Comparison of ENCODE assay signal across 18 cellular contexts in the genomic region with DNA sequence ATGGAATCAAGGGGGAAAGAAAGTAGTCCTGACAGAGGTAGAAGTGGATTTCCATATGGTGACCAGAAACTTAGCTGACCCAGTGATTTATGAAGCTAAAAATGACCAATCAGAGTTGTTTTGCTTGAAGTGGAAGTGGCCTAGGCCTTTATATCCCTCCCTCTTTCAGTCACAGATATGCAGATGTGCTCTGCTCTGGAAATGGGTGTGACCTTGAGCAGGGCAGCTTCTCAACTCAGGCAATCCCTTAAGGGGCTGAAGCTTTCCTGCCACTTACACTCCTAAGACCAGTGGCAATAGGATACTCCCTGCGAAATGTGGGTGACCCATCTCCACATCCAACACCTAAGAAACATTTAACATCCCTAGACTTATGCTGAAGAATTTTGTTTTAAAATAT.
"Had no signal": no experiment of that assay in that cellular context is flagged by ENCODE, and none has a peak within 500 bp of the region (broad histone marks: within the 10 kb centered on the region; RNA-seq: fewer than 3 reads in every experiment).

No MANE protein-coding gene starts in this region.

- H3K4me1 Mint-ChIP-seq: activated CD8-positive, alpha-beta memory T cell treated with anti-CD3 and anti-CD28 coated beads, Interleukin-2, amount 10 ng/mL, durations not matched to agents 7 days and 5 days; stimulated activated naive B cell treated with anti-CD40 and anti-IgM and Interleukin-4, amounts not matched to agents 10 μg/mL and 1 μg/mL and 100 μg/mL, for 72 hours had no signal

- H3K4me3 ChIP-seq: adrenal gland, left ventricle myocardium inferior, right atrium auricular region, tibial artery, uterus had no signal

- H3K27ac Mint-ChIP-seq: activated CD8-positive, alpha-beta memory T cell treated with anti-CD3 and anti-CD28 coated beads, Interleukin-2, amount 10 ng/mL, durations not matched to agents 7 days and 5 days; activated T-cell treated with anti-CD3 and anti-CD28 coated beads, Interleukin-2, amount 50 U/mL, for 24 hours; natural killer cell treated with Interleukin-12 subunit alpha and Interleukin-12 subunit beta and Interleukin-15 and Interleukin-18, amount 100 ng/mL, for 72 hours; stimulated activated naive B cell treated with anti-CD40 and anti-IgM and Interleukin-4, amounts not matched to agents 10 μg/mL and 1 μg/mL and 100 μg/mL, for 72 hours; T-helper 2 cell treated with Interferon-gamma antibody and Interleukin-4, amounts not matched to agents 5 μg/mL and 100 μg/mL, for 36 hours had no signal

- H3K27me3 Mint-ChIP-seq: activated CD8-positive, alpha-beta memory T cell treated with anti-CD3 and anti-CD28 coated beads, Interleukin-2, amount 10 ng/mL, durations not matched to agents 7 days and 5 days; activated T-cell treated with anti-CD3 and anti-CD28 coated beads, Interleukin-2, amount 50 U/mL, for 24 hours; natural killer cell treated with Interleukin-12 subunit alpha and Interleukin-12 subunit beta and Interleukin-15 and Interleukin-18, amount 100 ng/mL, for 72 hours; stimulated activated naive B cell treated with anti-CD40 and anti-IgM and Interleukin-4, amounts not matched to agents 10 μg/mL and 1 μg/mL and 100 μg/mL, for 72 hours had no signal

- DNase-seq: activated CD4-positive, alpha-beta T cell treated with anti-CD3 and anti-CD28 coated beads for 1 hour; activated CD4-positive, alpha-beta T cell treated with anti-CD3 and anti-CD28 coated beads, Interleukin-2, amount 50 U/mL, for 48 hours; activated CD8-positive, alpha-beta memory T cell treated with anti-CD3 and anti-CD28 coated beads, Interleukin-2, amount 10 ng/mL, durations not matched to agents 7 days and 5 days; activated naive CD4-positive, alpha-beta T cell treated with anti-CD3 and anti-CD28 coated beads, Interleukin-2, amount 50 U/mL, for 16 hours; activated T-cell treated with anti-CD3 and anti-CD28 coated beads, Interleukin-2, amount 50 U/mL, for 24 hours; adrenal gland; erythroblast; kidney; left ventricle myocardium inferior; mesenchymal stem cell; occipital lobe; stimulated activated CD4-positive, alpha-beta T cell treated with anti-CD3 and anti-CD28 coated beads, Interleukin-2, amount 100 ng/mL, for 48 hours; stimulated activated naive B cell treated with anti-CD40 and anti-IgM and Interleukin-4, amounts not matched to agents 10 μg/mL and 1 μg/mL and 100 μg/mL, for 72 hours; tibial artery; uterus had no signal

- H3K36me3 Mint-ChIP-seq: activated CD8-positive, alpha-beta memory T cell treated with anti-CD3 and anti-CD28 coated beads, Interleukin-2, amount 10 ng/mL, durations not matched to agents 7 days and 5 days; stimulated activated naive B cell treated with anti-CD40 and anti-IgM and Interleukin-4, amounts not matched to agents 10 μg/mL and 1 μg/mL and 100 μg/mL, for 72 hours had no signal

- H3K4me1 ChIP-seq: right atrium auricular region, tibial artery, uterus had no signal

- H3K9me3 Mint-ChIP-seq: stimulated activated naive B cell treated with anti-CD40 and anti-IgM and Interleukin-4, amounts not matched to agents 10 μg/mL and 1 μg/mL and 100 μg/mL, for 72 hours had no signal

- H3K27ac ChIP-seq: adrenal gland, left ventricle myocardium inferior, right atrium auricular region, tibial artery, uterus had no signal

- H3K4me3 Mint-ChIP-seq: activated CD8-positive, alpha-beta memory T cell treated with anti-CD3 and anti-CD28 coated beads, Interleukin-2, amount 10 ng/mL, durations not matched to agents 7 days and 5 days; activated T-cell treated with anti-CD3 and anti-CD28 coated beads, Interleukin-2, amount 50 U/mL, for 24 hours; natural killer cell treated with Interleukin-12 subunit alpha and Interleukin-12 subunit beta and Interleukin-15 and Interleukin-18, amount 100 ng/mL, for 72 hours; stimulated activated naive B cell treated with anti-CD40 and anti-IgM and Interleukin-4, amounts not matched to agents 10 μg/mL and 1 μg/mL and 100 μg/mL, for 72 hours; T-helper 2 cell treated with Interferon-gamma antibody and Interleukin-4, amounts not matched to agents 5 μg/mL and 100 μg/mL, for 36 hours had no signal

- H3K27me3 ChIP-seq: adrenal gland, right atrium auricular region, tibial artery, uterus had no signal

- ATAC-seq: activated CD8-positive, alpha-beta memory T cell treated with anti-CD3 and anti-CD28 coated beads, Interleukin-2, amount 10 ng/mL, durations not matched to agents 7 days and 5 days; natural killer cell treated with Interleukin-12 subunit alpha and Interleukin-12 subunit beta and Interleukin-15 and Interleukin-18, amount 100 ng/mL, for 72 hours; stimulated activated naive B cell treated with anti-CD40 and anti-IgM and Interleukin-4, amounts not matched to agents 10 μg/mL and 1 μg/mL and 100 μg/mL, for 72 hours had no signal

- H3K9me3 ChIP-seq: adrenal gland, right atrium auricular region, tibial artery, uterus had no signal

- H3K36me3 ChIP-seq: adrenal gland, left ventricle myocardium inferior, right atrium auricular region, tibial artery, uterus had no signal
